Comparison of ENCODE assay signal across 9 cellular contexts in the genomic region with DNA sequence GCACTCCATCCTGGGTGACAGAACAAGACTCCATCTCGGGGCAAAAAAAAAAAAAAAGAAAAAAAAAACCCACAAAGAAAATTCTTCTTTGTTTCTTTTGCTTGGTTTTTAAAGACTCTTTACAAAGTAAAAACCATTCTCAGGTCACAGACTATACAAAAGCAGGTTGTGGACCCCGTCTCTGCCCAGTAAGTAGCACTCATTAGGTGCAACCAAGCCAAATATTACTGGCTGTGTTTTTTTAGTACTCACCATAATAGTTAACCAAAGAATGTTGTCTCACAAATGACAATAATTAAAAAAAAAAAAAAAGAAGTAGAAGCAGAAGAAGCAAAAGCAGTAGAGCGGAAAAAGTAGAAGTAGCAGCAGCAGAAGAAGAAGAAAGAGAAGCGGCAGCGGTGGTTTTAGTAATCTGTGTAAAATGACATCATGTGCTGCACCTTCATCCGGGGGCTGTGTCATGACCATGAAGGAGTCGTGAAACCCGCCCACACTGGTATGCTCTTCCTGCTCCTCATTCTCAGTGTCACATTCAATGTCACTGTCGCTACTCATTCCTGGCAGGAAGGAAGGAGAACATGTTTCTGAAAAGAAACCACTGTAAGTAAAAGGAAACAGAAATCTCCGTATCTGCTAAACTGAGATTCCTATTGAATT.
DNase-seq lines count a peak whose midpoint lies in the region; ATAC-seq and TF ChIP-seq lines count a peak whose summit lies in the region.
"Had no signal": no experiment of that assay in that cellular context is flagged by ENCODE, and none has a peak within 500 bp of the region (broad histone marks: within the 10 kb centered on the region; RNA-seq: fewer than 3 reads in every experiment).

No MANE protein-coding gene starts in this region.

- H3K36me3 Mint-ChIP-seq in Caco-2 (ENCODE audit: insufficient read depth, unreplicated experiment) = peaks cover 46% of the 10 kb centered on the region

- H3K4me1 ChIP-seq in Caco-2 = no peaks in the 10 kb centered on the region
- H3K4me1 ChIP-seq in prostate gland (replicated peaks) = no peaks in the 10 kb centered on the region

- H3K36me3 ChIP-seq in Caco-2 (ENCODE audit: control insufficient read depth, insufficient read depth, low read length) (no peaks in the 10 kb centered on the region), prostate gland (no peaks in the 10 kb centered on the region)

- intact Hi-C loops in Caco-2 (cut with micrococcal nuclease; ENCODE audit: unreplicated experiment) = loop anchor here (10.0 kb wide), 1 partner anchor 126 kb away; no protein-coding TSS in a partner anchor
- intact Hi-C loops in prostate gland (cut with DNase I) = loop anchor here (5.0 kb wide), 1 partner anchor 289 kb away; no protein-coding TSS in a partner anchor

- no peaks in the 10 kb centered on the region for H3K27me3 Mint-ChIP-seq in Caco-2 (ENCODE audit: insufficient read depth, unreplicated experiment)

- TF ChIP-seq CTCF in Caco-2 (IDR thresholded peaks at IDR 0.05; ENCODE audit: insufficient read depth in 1 of 2, low read depth in 1 of 2, low read length in 1 of 2, severe bottlenecking in 1 of 2, unreplicated experiment in 1 of 2) = no peak
- TF ChIP-seq CTCF in fibroblast of mammary gland (conservative IDR thresholded peaks at IDR 0.05; ENCODE audit: control insufficient read depth, insufficient read depth, low read depth, low read length) = no peak
- no peak for TF ChIP-seq CTCF in prostate gland (IDR thresholded peaks at IDR 0.05)

- 46% methylated on average over 10 of the region's 10 CpGs for WGBS in prostate gland

- H3K27ac Mint-ChIP-seq in Caco-2 (ENCODE audit: unreplicated experiment) = peak overlapping the region; percentile 65

- no peak overlapping the region for H3K4me3 ChIP-seq in Caco-2 (ENCODE audit: low read depth, low read length)
- H3K4me3 ChIP-seq in fibroblast of mammary gland (ENCODE audit: control insufficient read depth, low read depth, low read length) = no peak overlapping the region
- no peak overlapping the region for H3K4me3 ChIP-seq in prostate gland

- peak; percentile 90 for ATAC-seq in GM21619 (IDR thresholded peaks at IDR 0.05; ENCODE audit: unreplicated experiment)
- ATAC-seq: HCT116 had no signal

- no peaks in the 10 kb centered on the region for H3K9me3 ChIP-seq in Caco-2
- no peaks in the 10 kb centered on the region for H3K9me3 ChIP-seq in prostate gland

- no peak for TF ChIP-seq POLR2A in prostate gland (IDR thresholded peaks at IDR 0.05)

- DNase-seq in Caco-2 = no peak
- peak; percentile 83 for DNase-seq in M059J (ENCODE audit: low read depth)
- peak; percentile 58 for DNase-seq in activated CD8-positive, alpha-beta memory T cell treated with anti-CD3 and anti-CD28 coated beads, Interleukin-2, amount 50 U/mL, for 1 hour (ENCODE audit: extremely low read depth)
- peak; percentile 38 for DNase-seq in fibroblast of mammary gland (ENCODE audit: low read depth)
- peak; percentile 26 for DNase-seq in prostate gland (ENCODE audit: low spot score)
- no peak for DNase-seq in NCI-H774 (lab: John Stamatoyannopoulos, UW)
- no peak for DNase-seq in NCI-H2107 (lab: John Stamatoyannopoulos, UW)

- no TSS peak for BruUV-seq in Caco-2 (replicated peaks; lab: Mats Ljungman, UMichigan)

- H3K27me3 ChIP-seq in Caco-2 (replicated peaks; ENCODE audit: control insufficient read depth, insufficient read depth, low read length) = no peaks in the 10 kb centered on the region
- H3K27me3 ChIP-seq in prostate gland (replicated peaks; ENCODE audit: insufficient read depth) = no peaks in the 10 kb centered on the region

- H3K9me3 Mint-ChIP-seq in Caco-2 (ENCODE audit: unreplicated experiment) = no peaks in the 10 kb centered on the region

- no peak overlapping the region for H3K4me3 Mint-ChIP-seq in Caco-2 (ENCODE audit: unreplicated experiment)

- H3K4me1 Mint-ChIP-seq in Caco-2 (ENCODE audit: low read depth, unreplicated experiment) = no peaks in the 10 kb centered on the region

- POLR2A ChIA-PET in Caco-2 (lab: Charles Lee) = no interaction called here

- CTCF ChIA-PET in Caco-2 (lab: Charles Lee) = interaction anchor here (0.7 kb wide), 1 partner anchor 440 kb away, joined by 3 read pairs; no protein-coding TSS in a partner anchor

- peak overlapping the region in 1 of 2 donors; percentile 16 for H3K27ac ChIP-seq in prostate gland

Comparison
In these comparisons a context has a peak if more than half of its experiments do, and no peak if none do; other contexts are left out.
1. DNase-seq: peak in M059J (single experiment), activated CD8-positive, alpha-beta memory T cell treated with anti-CD3 and anti-CD28 coated beads, Interleukin-2, amount 50 U/mL, for 1 hour (single experiment), fibroblast of mammary gland (single experiment) and prostate gland (single experiment); none in Caco-2 (0 of 2), NCI-H774 (single experiment) and NCI-H2107 (single experiment).